Comparison of ENCODE assay signal across 12 cellular contexts in the genomic region with DNA sequence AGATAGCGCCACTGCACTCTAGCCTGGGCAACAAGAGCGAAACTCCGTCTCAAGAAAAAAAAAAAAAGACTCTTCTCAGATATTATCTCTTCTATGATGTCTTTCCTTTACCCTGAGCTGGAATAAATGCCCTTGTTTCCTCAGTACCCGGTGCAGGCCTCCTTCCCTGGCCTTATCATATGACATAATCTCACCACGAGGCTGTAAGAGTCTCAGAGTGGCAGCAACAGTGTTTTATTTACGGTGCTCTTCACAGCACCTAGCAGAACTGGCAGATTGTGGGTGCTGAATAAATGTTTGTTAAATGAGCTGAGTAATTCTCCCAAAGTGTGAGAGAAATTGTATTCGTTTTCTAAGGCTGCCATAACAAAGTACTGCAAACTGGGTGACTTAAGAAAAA.
DNase-seq lines count a peak whose midpoint lies in the region; ATAC-seq, FAIRE-seq and TF ChIP-seq lines count a peak whose summit lies in the region.
"Had no signal": no experiment of that assay in that cellular context is flagged by ENCODE, and none has a peak within 500 bp of the region (broad histone marks: within the 10 kb centered on the region; RNA-seq: fewer than 3 reads in every experiment).

No MANE protein-coding gene starts in this region.

- TF ChIP-seq POLR2A in IMR-90 (IDR thresholded peaks at IDR 0.05; ENCODE audit: low read depth, low read length), result no peak
- TF ChIP-seq POLR2A in uterus (IDR thresholded peaks at IDR 0.05), result no peak

- DNase-seq in AG04450 (ENCODE audit: low read depth, low spot score) (no peak), IMR-90 (peak; percentile 27), kidney tubule cell (ENCODE audit: low spot score) (peak; percentile 45), D721Med (ENCODE audit: insufficient read length, low spot score) (no peak), amniotic stem cell (lab: John Stamatoyannopoulos, UW) (no peak), uterus (no peak)
- no peak for DNase-seq in stimulated activated CD4-positive, alpha-beta T cell treated with anti-CD3 and anti-CD28 coated beads, Interleukin-12 subunit alpha, Interleukin-12 subunit beta, amount 100 ng/mL, for 4 hours
- DNase-seq: amygdala, BE2C had no signal

- H3K4me3 Mint-ChIP-seq in activated naive CD8-positive, alpha-beta T cell, result no peak overlapping the region
- H3K4me3 Mint-ChIP-seq: stimulated activated naive CD8-positive, alpha-beta T cell treated with anti-CD3 and anti-CD28 coated beads, Interleukin-15, Interleukin-2, amounts not matched to agents 100 ng/mL and 50 ng/mL, for 24 hours had no signal

- H4K20me1 ChIP-seq in IMR-90 (ENCODE audit: insufficient read depth, low read length), result no peaks in the 10 kb centered on the region

- H3K79me1 ChIP-seq in IMR-90 (ENCODE audit: low read depth in 1 of 2, low read length in 2 of 2), result peaks cover 0 to 3% of the 10 kb centered on the region in 2 experiments; a peak in 1 of 4 replicates

- peak overlapping the region; percentile 17 to 97 for H4K8ac ChIP-seq in IMR-90 (ENCODE audit: low read depth in 2 of 2, low read length in 2 of 2)

- H3K36me3 ChIP-seq in IMR-90 (ENCODE audit: control insufficient read depth, insufficient read depth, low read length) (no peaks in the 10 kb centered on the region), uterus (no peaks in the 10 kb centered on the region)
- H3K36me3 ChIP-seq: BE2C had no signal

- no peaks in the 10 kb centered on the region; the same call in 1 of the 2 replicates for H3K9me1 ChIP-seq in IMR-90 (ENCODE audit: insufficient read depth, low read length)

- H3K56ac ChIP-seq in IMR-90 (ENCODE audit: extremely low read depth, insufficient read depth, low read length), result 0 out of 2 replicates have a peak overlapping the region, but pooled peaks have one; percentile 8

- H3K4me2 ChIP-seq in IMR-90 (ENCODE audit: low read depth, low read length), result no peak overlapping the region

- peak overlapping the region; percentile 88 for H2AK5ac ChIP-seq in IMR-90 (ENCODE audit: low read depth, low read length)

- H3K27me3 ChIP-seq in AG04450 (ENCODE audit: control insufficient read depth, insufficient read depth, low read length), result no peaks in the 10 kb centered on the region
- no peaks in the 10 kb centered on the region for H3K27me3 ChIP-seq in IMR-90 (ENCODE audit: control insufficient read depth, insufficient read depth, low read length)
- no peaks in the 10 kb centered on the region for H3K27me3 ChIP-seq in uterus
- H3K27me3 ChIP-seq: BE2C had no signal

- H3K27ac Mint-ChIP-seq in activated naive CD8-positive, alpha-beta T cell, result peak overlapping the region; percentile 51
- H3K27ac Mint-ChIP-seq: stimulated activated naive CD8-positive, alpha-beta T cell treated with anti-CD3 and anti-CD28 coated beads, Interleukin-15, Interleukin-2, amounts not matched to agents 100 ng/mL and 50 ng/mL, for 24 hours had no signal

- no peaks in the 10 kb centered on the region for H3K9me3 Mint-ChIP-seq in activated naive CD8-positive, alpha-beta T cell (ENCODE audit: low read depth)

- H3K4ac ChIP-seq in IMR-90 (ENCODE audit: low read depth, low read length), result peak overlapping the region; percentile 95

- H3K4me1 ChIP-seq in IMR-90 (ENCODE audit: control insufficient read depth, insufficient read depth, low read length) (peaks cover 16% of the 10 kb centered on the region), uterus (no peaks in the 10 kb centered on the region)
- H3K4me1 ChIP-seq: BE2C had no signal

- in situ Hi-C loops in IMR-90 (cut with MboI; ENCODE audit: low sequenced_read_pairs), result no loop called here

- no peaks in the 10 kb centered on the region for H3K27me3 Mint-ChIP-seq in activated naive CD8-positive, alpha-beta T cell
- H3K27me3 Mint-ChIP-seq: stimulated activated naive CD8-positive, alpha-beta T cell treated with anti-CD3 and anti-CD28 coated beads, Interleukin-15, Interleukin-2, amounts not matched to agents 100 ng/mL and 50 ng/mL, for 24 hours had no signal

- no peak for TF ChIP-seq RAD21 in IMR-90 (IDR thresholded peaks at IDR 0.05; ENCODE audit: low read length)

- H3K14ac ChIP-seq in IMR-90 (replicated peaks; ENCODE audit: low read depth, low read length), result peak overlapping the region; percentile 96

- no peak for ATAC-seq in IMR-90 (ENCODE audit: low read depth)
- ATAC-seq: HCT116 had no signal

- no peak for FAIRE-seq in D721Med (lab: Jason Lieb, UNC)

- dilution Hi-C loops in IMR-90 (cut with HindIII; ENCODE audit: low sequenced_read_pairs, unreplicated experiment), result no loop called here

- H3K4me1 Mint-ChIP-seq in activated naive CD8-positive, alpha-beta T cell (ENCODE audit: low read depth), result peaks cover 10% of the 10 kb centered on the region

- no peaks in the 10 kb centered on the region for H3K36me3 Mint-ChIP-seq in activated naive CD8-positive, alpha-beta T cell

- POLR2A ChIA-PET in AG04450 (lab: Yijun Ruan, JAX) (interaction anchor here (0.5 to 0.7 kb wide), 2 partner anchors 20 to 295 kb away, joined by 5 to 6 read pairs; no protein-coding TSS in a partner anchor), IMR-90 (lab: Charles Lee; ENCODE audit: unreplicated experiment) (no interaction called here)

- no CpG with 5 or more reads among the region's 7 CpGs for WGBS in IMR-90 (ENCODE audit: extremely low coverage in 2 of 2, insufficient read length in 1 of 2), 2 experiments

- CTCF ChIA-PET in AG04450 (lab: Charles Lee), result interaction anchor here (0.6 to 0.9 kb wide), 3 partner anchors 8 to 118 kb away, joined by 3 to 4 read pairs (median 3); no protein-coding TSS in a partner anchor
- CTCF ChIA-PET in IMR-90 (lab: Yijun Ruan, JAX), result interaction anchor here (0.6 to 0.9 kb wide), 4 partner anchors 10 to 191 kb away, joined by 3 to 11 read pairs (median 3); no protein-coding TSS in a partner anchor

- TF ChIP-seq CTCF in AG04450 (IDR thresholded peaks at IDR 0.05; ENCODE audit: low read depth, low read length) (no peak), IMR-90 (conservative IDR thresholded peaks at IDR 0.05; ENCODE audit: low read depth, low read length) (no peak), D721Med (IDR thresholded peaks at IDR 0.05; ENCODE audit: insufficient read depth, missing control alignments) (no peak), uterus (IDR thresholded peaks at IDR 0.05) (no peak)

- peak overlapping the region; percentile 83 for H2AFZ ChIP-seq in IMR-90 (replicated peaks; ENCODE audit: low read length, poor library complexity)

- H3K18ac ChIP-seq in IMR-90 (ENCODE audit: low read depth, low read length), result peak overlapping the region; percentile 97

- H4K91ac ChIP-seq in IMR-90 (ENCODE audit: insufficient read depth, low read depth, low read length), result peak overlapping the region; percentile 93

- peak overlapping the region; percentile 98 for H2BK120ac ChIP-seq in IMR-90 (ENCODE audit: low read depth, low read length)

- H4K5ac ChIP-seq in IMR-90 (ENCODE audit: low read depth, low read length), result peak overlapping the region; percentile 95

- intact Hi-C loops in IMR-90 (cut with micrococcal nuclease) (no loop called here), uterus (cut with DNase I; ENCODE audit: low total_unique reads) (no loop called here)

- H3K9me3 ChIP-seq in AG04450 (ENCODE audit: control insufficient read depth, insufficient read depth, low read length) (peaks cover 3% of the 10 kb centered on the region; the same call in 1 of the 2 replicates), IMR-90 (ENCODE audit: control insufficient read depth, insufficient read depth, low read length) (peaks cover 8% of the 10 kb centered on the region), uterus (no peaks in the 10 kb centered on the region)
- H3K9me3 ChIP-seq: BE2C had no signal

- peak overlapping the region; percentile 90 for H2BK5ac ChIP-seq in IMR-90 (ENCODE audit: low read depth, low read length, poor library complexity, severe bottlenecking)

- peak overlapping the region; percentile 46 for H3K23ac ChIP-seq in IMR-90 (ENCODE audit: low read depth, low read length)

- BruUV-seq in IMR-90 (replicated peaks; lab: Mats Ljungman, UMichigan), result no TSS peak

- H3K4me3 ChIP-seq in AG04450 (ENCODE audit: low read depth, low read length) (no peak overlapping the region), IMR-90 (ENCODE audit: insufficient read depth, low read depth, low read length) (no peak overlapping the region), uterus (no peak overlapping the region)

- peak overlapping the region; percentile 71 for H3K27ac ChIP-seq in AG04450 (ENCODE audit: low read depth, low read length)
- peak overlapping the region; percentile 79 for H3K27ac ChIP-seq in IMR-90 (ENCODE audit: insufficient read depth, low read length)
- no peak overlapping the region for H3K27ac ChIP-seq in uterus

- H3K9ac ChIP-seq in IMR-90 (ENCODE audit: low read depth, low read length), result peak overlapping the region; percentile 26; the same call in 1 of the 2 replicates

- peak overlapping the region; percentile 78 for H2BK15ac ChIP-seq in IMR-90 (ENCODE audit: low read depth, low read length)

- H2BK20ac ChIP-seq in IMR-90 (ENCODE audit: low read depth, low read length), result peak overlapping the region; percentile 95

- peak overlapping the region; percentile 38 for H2AK9ac ChIP-seq in IMR-90 (replicated peaks; ENCODE audit: low read depth, low read length, poor library complexity)

TF ChIP-seq in IMR-90, 13 proteins besides CTCF, POLR2A, EP300 and RAD21 (continues in another document):
- no peak for TF ChIP-seq RCOR1 (IDR thresholded peaks at IDR 0.05; ENCODE audit: insufficient replicate concordance, low read length)
- no peak for TF ChIP-seq BHLHE40 (IDR thresholded peaks at IDR 0.05; ENCODE audit: low read depth, low read length)
- TF ChIP-seq, protein P1, sequence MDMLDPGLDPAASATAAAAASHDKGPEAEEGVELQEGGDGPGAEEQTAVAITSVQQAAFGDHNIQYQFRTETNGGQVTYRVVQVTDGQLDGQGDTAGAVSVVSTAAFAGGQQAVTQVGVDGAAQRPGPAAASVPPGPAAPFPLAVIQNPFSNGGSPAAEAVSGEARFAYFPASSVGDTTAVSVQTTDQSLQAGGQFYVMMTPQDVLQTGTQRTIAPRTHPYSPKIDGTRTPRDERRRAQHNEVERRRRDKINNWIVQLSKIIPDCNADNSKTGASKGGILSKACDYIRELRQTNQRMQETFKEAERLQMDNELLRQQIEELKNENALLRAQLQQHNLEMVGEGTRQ (IDR thresholded peaks at IDR 0.05; ENCODE audit: low read depth, low read length), result no peak
- TF ChIP-seq SMC3 (IDR thresholded peaks at IDR 0.05; ENCODE audit: low read depth, low read length), result no peak
- TF ChIP-seq MAFK (IDR thresholded peaks at IDR 0.05; ENCODE audit: low read depth, low read length), result no peak
- TF ChIP-seq MXI1 (IDR thresholded peaks at IDR 0.05; ENCODE audit: borderline replicate concordance, low read depth, low read length), result no peak
- no peak for TF ChIP-seq RFX5 (IDR thresholded peaks at IDR 0.05; ENCODE audit: low read depth, low read length)
- TF ChIP-seq CHD1 (IDR thresholded peaks at IDR 0.05; ENCODE audit: low read depth, low read length), result no peak
- TF ChIP-seq NFE2L2 (IDR thresholded peaks at IDR 0.05; ENCODE audit: low read depth, low read length), result no peak
- no peak for TF ChIP-seq CEBPB (IDR thresholded peaks at IDR 0.05; ENCODE audit: low read depth, low read length)
- TF ChIP-seq MAZ (IDR thresholded peaks at IDR 0.05; ENCODE audit: borderline replicate concordance, low read depth, low read length), result no peak
- no peak for TF ChIP-seq FOS (IDR thresholded peaks at IDR 0.05; ENCODE audit: low read depth, low read length)

Comparison
In these comparisons a context has a peak if more than half of its experiments do, and no peak if none do; other contexts are left out.
1. DNase-seq: peak in IMR-90 (single experiment) and kidney tubule cell (single experiment); none in AG04450 (single experiment), D721Med (single experiment), stimulated activated CD4-positive, alpha-beta T cell treated with anti-CD3 and anti-CD28 coated beads, Interleukin-12 subunit alpha, Interleukin-12 subunit beta, amount 100 ng/mL, for 4 hours (single experiment), amniotic stem cell (single experiment) and uterus (0 of 2).
2. H3K27ac ChIP-seq: peak in AG04450 (single experiment) and IMR-90 (single experiment); none in uterus (0 of 2).